Comparison of ENCODE assay signal across 1 cellular context in the genomic region with DNA sequence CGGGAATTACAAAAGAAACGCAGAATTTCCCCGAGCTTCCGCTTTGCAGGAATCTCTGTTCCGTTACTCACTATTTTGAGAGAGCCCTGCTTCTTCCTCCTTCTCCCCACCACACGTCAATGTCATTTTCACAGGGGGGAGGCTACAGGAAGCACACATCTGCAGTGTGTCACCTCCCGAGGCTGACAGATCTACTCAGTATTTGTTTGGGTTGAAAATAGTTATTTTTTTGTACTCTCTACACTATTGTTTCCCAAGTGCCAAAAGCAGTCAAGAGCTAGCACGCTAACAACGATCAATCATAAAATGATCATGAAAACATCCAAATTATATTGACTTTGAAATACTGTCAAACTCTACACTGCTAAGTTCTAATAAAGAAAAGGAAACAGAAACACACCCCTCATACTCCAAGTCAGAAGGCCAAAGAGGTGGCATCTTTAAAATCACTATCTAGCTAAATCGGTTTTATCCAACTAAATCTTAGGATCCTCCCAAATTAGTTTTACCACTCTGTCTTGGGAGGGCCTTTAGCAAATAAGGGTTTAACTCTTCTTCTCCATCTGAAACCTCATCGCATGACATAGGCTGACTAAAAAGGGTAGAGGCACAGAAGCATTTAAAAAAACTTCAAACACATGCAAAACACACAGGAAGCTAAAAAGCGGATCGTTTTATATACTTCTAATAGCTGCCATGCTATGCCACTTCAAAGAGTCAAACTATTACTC.
A peak's percentile ranks its signal among the peaks of the same experiment; 100 is the strongest.
TF ChIP-seq lines count a peak whose summit lies in the region.

No MANE protein-coding gene starts in this region.

TF ChIP-seq in GM12878, 131 proteins besides CTCF, POLR2A, EP300 and RAD21 (continued from another document):
- TF ChIP-seq, protein P1, sequence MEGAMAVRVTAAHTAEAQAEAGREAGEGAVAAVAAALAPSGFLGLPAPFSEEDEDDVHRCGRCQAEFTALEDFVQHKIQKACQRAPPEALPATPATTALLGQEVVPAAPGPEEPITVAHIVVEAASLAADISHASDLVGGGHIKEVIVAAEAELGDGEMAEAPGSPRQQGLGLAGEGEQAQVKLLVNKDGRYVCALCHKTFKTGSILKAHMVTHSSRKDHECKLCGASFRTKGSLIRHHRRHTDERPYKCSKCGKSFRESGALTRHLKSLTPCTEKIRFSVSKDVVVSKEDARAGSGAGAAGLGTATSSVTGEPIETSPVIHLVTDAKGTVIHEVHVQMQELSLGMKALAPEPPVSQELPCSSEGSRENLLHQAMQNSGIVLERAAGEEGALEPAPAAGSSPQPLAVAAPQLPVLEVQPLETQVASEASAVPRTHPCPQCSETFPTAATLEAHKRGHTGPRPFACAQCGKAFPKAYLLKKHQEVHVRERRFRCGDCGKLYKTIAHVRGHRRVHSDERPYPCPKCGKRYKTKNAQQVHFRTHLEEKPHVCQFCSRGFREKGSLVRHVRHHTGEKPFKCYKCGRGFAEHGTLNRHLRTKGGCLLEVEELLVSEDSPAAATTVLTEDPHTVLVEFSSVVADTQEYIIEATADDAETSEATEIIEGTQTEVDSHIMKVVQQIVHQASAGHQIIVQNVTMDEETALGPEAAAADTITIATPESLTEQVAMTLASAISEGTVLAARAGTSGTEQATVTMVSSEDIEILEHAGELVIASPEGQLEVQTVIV (IDR thresholded peaks at IDR 0.05; ENCODE audit: borderline replicate concordance, partially characterized antibody): no peak
- TF ChIP-seq IKZF1 (conservative IDR thresholded peaks at IDR 0.05): peak; percentile 94
- peak; percentile 55 for TF ChIP-seq ATF7 (IDR thresholded peaks at IDR 0.05; ENCODE audit: low read depth)
- TF ChIP-seq CREB1 (IDR thresholded peaks at IDR 0.05; ENCODE audit: low read depth): peak; percentile 65
- no peak for TF ChIP-seq NFYA (IDR thresholded peaks at IDR 0.05; ENCODE audit: borderline replicate concordance, low read depth, low read length)
- TF ChIP-seq BMI1 (IDR thresholded peaks at IDR 0.05; ENCODE audit: borderline replicate concordance): 0 out of 2 replicates have a peak, but pooled peaks have one; percentile 31
- TF ChIP-seq YY1 (IDR thresholded peaks at IDR 0.05; ENCODE audit: low read depth, low read length): 0 out of 2 replicates have a peak, but pooled peaks have one; percentile 28
- peak; percentile 27; the same call in 1 of the 2 replicates for TF ChIP-seq SMARCA5 (IDR thresholded peaks at IDR 0.05)
- TF ChIP-seq MXI1 (IDR thresholded peaks at IDR 0.05; ENCODE audit: low read depth, low read length): peak; percentile 71; the same call in 1 of the 2 replicates
- TF ChIP-seq ZZZ3 (IDR thresholded peaks at IDR 0.05; ENCODE audit: control insufficient read depth, insufficient read length, low read depth): no peak
- TF ChIP-seq, protein P2, sequence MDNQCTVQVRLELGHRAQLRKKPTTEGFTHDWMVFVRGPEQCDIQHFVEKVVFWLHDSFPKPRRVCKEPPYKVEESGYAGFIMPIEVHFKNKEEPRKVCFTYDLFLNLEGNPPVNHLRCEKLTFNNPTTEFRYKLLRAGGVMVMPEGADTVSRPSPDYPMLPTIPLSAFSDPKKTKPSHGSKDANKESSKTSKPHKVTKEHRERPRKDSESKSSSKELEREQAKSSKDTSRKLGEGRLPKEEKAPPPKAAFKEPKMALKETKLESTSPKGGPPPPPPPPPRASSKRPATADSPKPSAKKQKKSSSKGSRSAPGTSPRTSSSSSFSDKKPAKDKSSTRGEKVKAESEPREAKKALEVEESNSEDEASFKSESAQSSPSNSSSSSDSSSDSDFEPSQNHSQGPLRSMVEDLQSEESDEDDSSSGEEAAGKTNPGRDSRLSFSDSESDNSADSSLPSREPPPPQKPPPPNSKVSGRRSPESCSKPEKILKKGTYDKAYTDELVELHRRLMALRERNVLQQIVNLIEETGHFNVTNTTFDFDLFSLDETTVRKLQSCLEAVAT (IDR thresholded peaks at IDR 0.05): peak; percentile 23; the same call in 1 of the 2 replicates
- TF ChIP-seq BHLHE40 (IDR thresholded peaks at IDR 0.05; ENCODE audit: borderline replicate concordance in 1 of 2, low read depth in 2 of 2, low read length in 1 of 2): peak; percentile 31 to 63; a peak in 2 of 4 replicates
- no peak for TF ChIP-seq SP1 (IDR thresholded peaks at IDR 0.05; ENCODE audit: low read depth, low read length)
- TF ChIP-seq, protein P3, sequence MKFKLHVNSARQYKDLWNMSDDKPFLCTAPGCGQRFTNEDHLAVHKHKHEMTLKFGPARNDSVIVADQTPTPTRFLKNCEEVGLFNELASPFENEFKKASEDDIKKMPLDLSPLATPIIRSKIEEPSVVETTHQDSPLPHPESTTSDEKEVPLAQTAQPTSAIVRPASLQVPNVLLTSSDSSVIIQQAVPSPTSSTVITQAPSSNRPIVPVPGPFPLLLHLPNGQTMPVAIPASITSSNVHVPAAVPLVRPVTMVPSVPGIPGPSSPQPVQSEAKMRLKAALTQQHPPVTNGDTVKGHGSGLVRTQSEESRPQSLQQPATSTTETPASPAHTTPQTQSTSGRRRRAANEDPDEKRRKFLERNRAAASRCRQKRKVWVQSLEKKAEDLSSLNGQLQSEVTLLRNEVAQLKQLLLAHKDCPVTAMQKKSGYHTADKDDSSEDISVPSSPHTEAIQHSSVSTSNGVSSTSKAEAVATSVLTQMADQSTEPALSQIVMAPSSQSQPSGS (IDR thresholded peaks at IDR 0.05; ENCODE audit: low read length): peak; percentile 84
- 0 out of 2 replicates have a peak, but pooled peaks have one; percentile 33 for TF ChIP-seq CBFB (IDR thresholded peaks at IDR 0.05; ENCODE audit: low read depth)
- TF ChIP-seq, protein P4, sequence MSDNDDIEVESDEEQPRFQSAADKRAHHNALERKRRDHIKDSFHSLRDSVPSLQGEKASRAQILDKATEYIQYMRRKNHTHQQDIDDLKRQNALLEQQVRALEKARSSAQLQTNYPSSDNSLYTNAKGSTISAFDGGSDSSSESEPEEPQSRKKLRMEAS (IDR thresholded peaks at IDR 0.05; ENCODE audit: low read depth, low read length): peak; percentile 23; the same call in 1 of the 2 replicates
- no peak for TF ChIP-seq SREBF1 (IDR thresholded peaks at IDR 0.05; ENCODE audit: low read length)
- TF ChIP-seq CEBPB (IDR thresholded peaks at IDR 0.05; ENCODE audit: borderline replicate concordance in 1 of 2, low read depth in 2 of 2, low read length in 2 of 2): peak in 1 of 2 experiments; percentile 72; a peak in 1 of 4 replicates
- TF ChIP-seq MEF2B (IDR thresholded peaks at IDR 0.05; ENCODE audit: partially characterized antibody, poor library complexity, severe bottlenecking): peak; percentile 60
- TF ChIP-seq SPI1 (IDR thresholded peaks at IDR 0.05; ENCODE audit: borderline replicate concordance, insufficient read depth, low read depth, low read length): peak; percentile 47; the same call in 1 of the 2 replicates
- TF ChIP-seq CHD2 (IDR thresholded peaks at IDR 0.05; ENCODE audit: borderline replicate concordance, low read depth, low read length): peak; percentile 30; the same call in 1 of the 2 replicates
- TF ChIP-seq CREM (IDR thresholded peaks at IDR 0.05; ENCODE audit: low read depth): peak; percentile 85
- 0 out of 2 replicates have a peak, but pooled peaks have one; percentile 48 for TF ChIP-seq JUND (IDR thresholded peaks at IDR 0.05; ENCODE audit: low read depth, low read length)
- TF ChIP-seq ZSCAN29 (IDR thresholded peaks at IDR 0.05): peak; percentile 72
- peak; percentile 88 for TF ChIP-seq EED (IDR thresholded peaks at IDR 0.05; ENCODE audit: low read depth)
- TF ChIP-seq CBX3 (IDR thresholded peaks at IDR 0.05; ENCODE audit: borderline replicate concordance, low read depth): no peak
- TF ChIP-seq TBL1XR1 (IDR thresholded peaks at IDR 0.05; ENCODE audit: low read depth, low read length): peak; percentile 73
- peak; percentile 100 for TF ChIP-seq TCF7 (IDR thresholded peaks at IDR 0.05; ENCODE audit: borderline replicate concordance)
- TF ChIP-seq POLR2AphosphoS5 (IDR thresholded peaks at IDR 0.05; ENCODE audit: low read length): peak; percentile 84
- peak; percentile 76 for TF ChIP-seq MTA3 (IDR thresholded peaks at IDR 0.05; ENCODE audit: borderline replicate concordance, low read length)
- peak; percentile 94 for TF ChIP-seq TCF12 (IDR thresholded peaks at IDR 0.05; ENCODE audit: low read depth, low read length)
- peak; percentile 17 for TF ChIP-seq KLF5 (IDR thresholded peaks at IDR 0.05; ENCODE audit: partially characterized antibody)
- no peak; the same call in 1 of the 2 replicates for TF ChIP-seq GATAD2B (conservative IDR thresholded peaks at IDR 0.05; ENCODE audit: low read depth)
- TF ChIP-seq PAX8 (IDR thresholded peaks at IDR 0.05): no peak
- no peak; the same call in 1 of the 2 replicates for TF ChIP-seq LARP7 (IDR thresholded peaks at IDR 0.05)
- TF ChIP-seq, protein P5, sequence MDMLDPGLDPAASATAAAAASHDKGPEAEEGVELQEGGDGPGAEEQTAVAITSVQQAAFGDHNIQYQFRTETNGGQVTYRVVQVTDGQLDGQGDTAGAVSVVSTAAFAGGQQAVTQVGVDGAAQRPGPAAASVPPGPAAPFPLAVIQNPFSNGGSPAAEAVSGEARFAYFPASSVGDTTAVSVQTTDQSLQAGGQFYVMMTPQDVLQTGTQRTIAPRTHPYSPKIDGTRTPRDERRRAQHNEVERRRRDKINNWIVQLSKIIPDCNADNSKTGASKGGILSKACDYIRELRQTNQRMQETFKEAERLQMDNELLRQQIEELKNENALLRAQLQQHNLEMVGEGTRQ (IDR thresholded peaks at IDR 0.05; ENCODE audit: borderline replicate concordance, low read depth, low read length): no peak
- no peak for TF ChIP-seq ZNF274 (IDR thresholded peaks at IDR 0.05; ENCODE audit: insufficient read depth, insufficient read length)
- 0 out of 2 replicates have a peak, but pooled peaks have one; percentile 45 for TF ChIP-seq CHD1 (IDR thresholded peaks at IDR 0.05; ENCODE audit: low read depth, low read length)
- peak; percentile 81 for TF ChIP-seq MEF2A (IDR thresholded peaks at IDR 0.05; ENCODE audit: insufficient read depth, low read depth, low read length)
- TF ChIP-seq MTA2 (IDR thresholded peaks at IDR 0.05; ENCODE audit: low read depth): peak; percentile 74
- TF ChIP-seq, protein P6, sequence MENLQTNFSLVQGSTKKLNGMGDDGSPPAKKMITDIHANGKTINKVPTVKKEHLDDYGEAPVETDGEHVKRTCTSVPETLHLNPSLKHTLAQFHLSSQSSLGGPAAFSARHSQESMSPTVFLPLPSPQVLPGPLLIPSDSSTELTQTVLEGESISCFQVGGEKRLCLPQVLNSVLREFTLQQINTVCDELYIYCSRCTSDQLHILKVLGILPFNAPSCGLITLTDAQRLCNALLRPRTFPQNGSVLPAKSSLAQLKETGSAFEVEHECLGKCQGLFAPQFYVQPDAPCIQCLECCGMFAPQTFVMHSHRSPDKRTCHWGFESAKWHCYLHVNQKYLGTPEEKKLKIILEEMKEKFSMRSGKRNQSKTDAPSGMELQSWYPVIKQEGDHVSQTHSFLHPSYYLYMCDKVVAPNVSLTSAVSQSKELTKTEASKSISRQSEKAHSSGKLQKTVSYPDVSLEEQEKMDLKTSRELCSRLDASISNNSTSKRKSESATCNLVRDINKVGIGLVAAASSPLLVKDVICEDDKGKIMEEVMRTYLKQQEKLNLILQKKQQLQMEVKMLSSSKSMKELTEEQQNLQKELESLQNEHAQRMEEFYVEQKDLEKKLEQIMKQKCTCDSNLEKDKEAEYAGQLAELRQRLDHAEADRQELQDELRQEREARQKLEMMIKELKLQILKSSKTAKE (IDR thresholded peaks at IDR 0.05; ENCODE audit: low read depth, poor library complexity, severe bottlenecking): peak; percentile 34
- 0 out of 4 replicates have a peak, but pooled peaks of 1 of the 2 experiments have one; percentile 17 for TF ChIP-seq SRF (IDR thresholded peaks at IDR 0.05; ENCODE audit: low read depth in 2 of 2, low read length in 2 of 2)
- 0 out of 2 replicates have a peak, but pooled peaks have one; percentile 13 for TF ChIP-seq STAT3 (IDR thresholded peaks at IDR 0.05; ENCODE audit: low read depth, low read length)
- TF ChIP-seq, protein P7, sequence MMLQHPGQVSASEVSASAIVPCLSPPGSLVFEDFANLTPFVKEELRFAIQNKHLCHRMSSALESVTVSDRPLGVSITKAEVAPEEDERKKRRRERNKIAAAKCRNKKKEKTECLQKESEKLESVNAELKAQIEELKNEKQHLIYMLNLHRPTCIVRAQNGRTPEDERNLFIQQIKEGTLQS (IDR thresholded peaks at IDR 0.05; ENCODE audit: borderline replicate concordance, extremely low read depth, low read depth, low read length): no peak
- TF ChIP-seq ZBED1 (IDR thresholded peaks at IDR 0.05; ENCODE audit: borderline replicate concordance): peak; percentile 30; the same call in 1 of the 2 replicates
- TF ChIP-seq, protein P8, sequence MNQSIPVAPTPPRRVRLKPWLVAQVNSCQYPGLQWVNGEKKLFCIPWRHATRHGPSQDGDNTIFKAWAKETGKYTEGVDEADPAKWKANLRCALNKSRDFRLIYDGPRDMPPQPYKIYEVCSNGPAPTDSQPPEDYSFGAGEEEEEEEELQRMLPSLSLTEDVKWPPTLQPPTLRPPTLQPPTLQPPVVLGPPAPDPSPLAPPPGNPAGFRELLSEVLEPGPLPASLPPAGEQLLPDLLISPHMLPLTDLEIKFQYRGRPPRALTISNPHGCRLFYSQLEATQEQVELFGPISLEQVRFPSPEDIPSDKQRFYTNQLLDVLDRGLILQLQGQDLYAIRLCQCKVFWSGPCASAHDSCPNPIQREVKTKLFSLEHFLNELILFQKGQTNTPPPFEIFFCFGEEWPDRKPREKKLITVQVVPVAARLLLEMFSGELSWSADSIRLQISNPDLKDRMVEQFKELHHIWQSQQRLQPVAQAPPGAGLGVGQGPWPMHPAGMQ (IDR thresholded peaks at IDR 0.05; ENCODE audit: borderline replicate concordance): no peak
- TF ChIP-seq NR2F1 (conservative IDR thresholded peaks at IDR 0.05): peak; percentile 16; the same call in 1 of the 2 replicates
- TF ChIP-seq ZNF384 (IDR thresholded peaks at IDR 0.05; ENCODE audit: borderline replicate concordance, low read depth, low read length): peak; percentile 63; the same call in 1 of the 2 replicates
